Comparison of ENCODE assay signal across 34 cellular contexts in the genomic region with DNA sequence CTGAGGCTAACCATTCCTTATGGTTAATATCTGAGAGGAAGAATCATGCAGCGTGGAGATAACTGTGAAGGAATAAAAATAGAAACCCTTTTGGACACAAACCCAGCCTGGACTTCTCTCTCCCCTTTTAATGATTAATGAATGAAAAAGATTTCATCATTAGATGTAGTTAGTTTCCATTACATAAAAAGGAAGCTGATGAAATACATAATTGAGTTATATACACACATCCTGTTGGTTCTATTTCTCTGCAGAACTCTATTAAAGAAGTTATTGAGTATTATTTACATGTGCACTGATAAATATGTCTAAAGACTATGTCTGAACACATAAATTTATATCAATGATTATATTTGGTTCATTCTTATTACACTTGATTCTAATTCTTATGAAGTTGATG.
"Had no signal": no experiment of that assay in that cellular context is flagged by ENCODE, and none has a peak within 500 bp of the region (broad histone marks: within the 10 kb centered on the region; RNA-seq: fewer than 3 reads in every experiment).

No MANE protein-coding gene starts in this region.

- H3K9me3 ChIP-seq: adrenal gland, body of pancreas, breast epithelium had no signal

- H3K4me3 ChIP-seq: adrenal gland, body of pancreas, breast epithelium had no signal

- H3K27ac ChIP-seq: adrenal gland, body of pancreas, brain microvascular endothelial cell, breast epithelium, VCaP had no signal

- DNase-seq: activated B cell treated with CpG ODN at 0.5 μM for 24 hours; activated CD4-positive, alpha-beta memory T cell treated with anti-CD3 and anti-CD28 coated beads for 36 hours; activated CD4-positive, alpha-beta T cell treated with anti-CD3 and anti-CD28 coated beads for 4 hours; activated CD4-positive, alpha-beta T cell treated with anti-CD3 and anti-CD28 coated beads, Interleukin-2, amount 10 ng/mL, durations not matched to agents 24 days and 14 days; activated CD4-positive, alpha-beta T cell treated with anti-CD3 and anti-CD28 coated beads, Interleukin-2, amount 50 U/mL, for 1 hour; activated CD4-positive, alpha-beta T cell treated with anti-CD3 and anti-CD28 coated beads, Interleukin-2, amount 50 U/mL, for 4 hours; activated CD4-positive, CD25-positive, alpha-beta regulatory T cell treated with anti-CD3 and anti-CD28 coated beads, Interleukin-2, amount 50 U/mL, for 72 hours; activated CD8-positive, alpha-beta memory T cell treated with anti-CD3 and anti-CD28 coated beads, Interleukin-2, amount 50 U/mL, for 4 hours; activated CD8-positive, alpha-beta T cell treated with anti-CD3 and anti-CD28 coated beads for 36 hours; activated effector memory CD4-positive, alpha-beta T cell treated with anti-CD3 and anti-CD28 coated beads, Interleukin-2, amount 50 U/mL, for 16 hours; activated gamma-delta T cell treated with Interleukin-2 at 50 U/mL for 16 hours; activated naive CD4-positive, alpha-beta T cell; activated naive CD4-positive, alpha-beta T cell treated with anti-CD3 and anti-CD28 coated beads for 36 hours; activated naive CD4-positive, alpha-beta T cell treated with anti-CD3 and anti-CD28 coated beads, Interleukin-2, amount 50 U/mL, for 16 hours; activated naive CD8-positive, alpha-beta T cell treated with anti-CD3 and anti-CD28 coated beads for 36 hours; activated T-cell treated with anti-CD3 and anti-CD28 coated beads for 4 hours; activated T-cell treated with anti-CD3 and anti-CD28 coated beads, Interleukin-2, amount 50 U/mL, for 1 hour; activated T-cell treated with anti-CD3 and anti-CD28 coated beads, Interleukin-2, amount 50 U/mL, for 4 hours; activated T-cell treated with anti-CD3 and anti-CD28 coated beads, Interleukin-2, amount 50 U/mL, for 72 hours; adrenal gland; amniotic stem cell; aorta; body of pancreas; brain microvascular endothelial cell; central memory CD4-positive, alpha-beta T cell; T-helper 1 cell; T-helper 2 cell; T-helper 9 cell had no signal

- H3K27me3 ChIP-seq: adrenal gland, body of pancreas, brain microvascular endothelial cell, breast epithelium had no signal

- ATAC-seq: activated CD8-positive, alpha-beta T cell treated with anti-CD3 and anti-CD28 coated beads for 36 hours; activated naive CD4-positive, alpha-beta T cell treated with anti-CD3 and anti-CD28 coated beads, Interleukin-2, amount 50 U/mL, for 72 hours; activated T-cell treated with anti-CD3 and anti-CD28 coated beads, Interleukin-2, amount 50 U/mL, for 4 hours; activated T-cell treated with anti-CD3 and anti-CD28 coated beads, Interleukin-2, amount 50 U/mL, for 72 hours; activated T-helper 17 cell treated with anti-CD3 and anti-CD28 coated beads, Interleukin-2, amount 50 U/mL, for 72 hours; body of pancreas had no signal

- FAIRE-seq: astrocyte, TTC549 had no signal

- H3K4me1 ChIP-seq: adrenal gland, body of pancreas, breast epithelium had no signal

- H3K36me3 ChIP-seq: adrenal gland, brain microvascular endothelial cell, breast epithelium had no signal
